8 cellular contexts compared by ENCODE assay signal in the genomic region with DNA sequence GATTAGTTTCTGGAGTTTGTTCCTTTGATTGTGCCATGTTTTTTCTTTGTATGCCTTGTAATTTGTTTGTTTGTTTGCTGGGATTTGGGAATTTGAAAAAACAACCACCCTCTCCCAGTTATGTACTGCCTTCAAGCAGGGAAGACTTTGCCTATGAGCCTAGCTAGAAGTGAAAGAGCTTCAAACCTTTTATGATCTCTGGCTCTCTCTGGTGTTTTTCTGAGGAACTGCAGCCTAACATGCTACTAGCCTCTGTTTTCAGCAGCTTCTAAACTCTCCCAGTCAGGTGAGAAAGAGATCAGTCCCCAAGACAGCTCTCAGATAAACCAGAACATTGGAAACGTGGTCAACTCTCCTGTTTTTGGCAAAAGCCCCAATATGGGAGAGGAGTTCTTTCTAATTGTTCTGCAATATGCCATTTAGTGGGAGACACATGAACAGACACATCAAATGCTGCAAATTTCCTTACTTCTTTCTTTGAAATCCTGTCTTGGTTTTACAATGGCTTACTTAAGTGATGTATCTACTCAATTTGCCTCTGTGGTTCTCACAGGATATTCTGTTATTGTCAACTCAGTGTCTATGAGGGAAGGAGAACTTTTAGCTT. TPM values are rescaled to one million over a fixed set of nuclear protein-coding genes. Genes with fewer than 3 reads are reported as not detected.
DNase-seq lines count a peak whose midpoint lies in the region; ATAC-seq and TF ChIP-seq lines count a peak whose summit lies in the region.

No MANE protein-coding gene starts in this region.

- H3K4me3 ChIP-seq in BJ (ENCODE audit: low read depth, low read length) (no peak overlapping the region), left lung (no peak overlapping the region)

- DNase-seq in BJ (ENCODE audit: low read depth) (peak; percentile 16), NCI-H2081 (lab: John Stamatoyannopoulos, UW) (peak; percentile 70 to 76), T1000 (lab: John Stamatoyannopoulos, UW) (peak; percentile 29), cerebellar cortex (ENCODE audit: low spot score) (peak; percentile 78), left lung (no peak)
- peak; percentile 3 for DNase-seq in stimulated activated CD8-positive, alpha-beta memory T cell treated with anti-CD3 and anti-CD28 coated beads, Interleukin-4, amount 100 ng/mL, for 24 hours (ENCODE audit: low read depth)

- intact Hi-C loops in left lung (cut with DNase I) = loop anchor here in 1 of 2 donors (5.0 kb wide), 1 partner anchor 148 kb away; no protein-coding TSS in a partner anchor

- H3K27me3 ChIP-seq in BJ (ENCODE audit: control insufficient read depth, insufficient read depth, low read length) (no peaks in the 10 kb centered on the region), left lung (peaks cover 0 to 6% of the 10 kb centered on the region in 2 donors)

- no peaks in the 10 kb centered on the region for H3K36me3 ChIP-seq in BJ (ENCODE audit: control insufficient read depth, insufficient read depth, low read length)
- H3K36me3 ChIP-seq in left lung = no peaks in the 10 kb centered on the region

- TF ChIP-seq CTCF in BJ (IDR thresholded peaks at IDR 0.05; ENCODE audit: insufficient read depth, low read depth, low read length) (peak; percentile 93), left lung (IDR thresholded peaks at IDR 0.05) (peak; percentile 80 to 82)

- H3K27ac ChIP-seq in left lung = no peak overlapping the region

- CTCF ChIA-PET in BJ (lab: Yijun Ruan, JAX) = interaction anchor here (0.6 to 5.2 kb wide), 22 partner anchors 8 to 187 kb away, joined by 3 to 101 read pairs (median 5); partner anchors contain the start of genes HSF2 and SERINC1

- ATAC-seq in GM18867 (IDR thresholded peaks at IDR 0.05; ENCODE audit: unreplicated experiment) = peak; percentile 99
- peak; percentile 92 for ATAC-seq in HG03060 (IDR thresholded peaks at IDR 0.05; ENCODE audit: low read depth, unreplicated experiment)
- peak; percentile 95 for ATAC-seq in left lung

- peaks cover 0 to 8% of the 10 kb centered on the region in 2 donors for H3K9me3 ChIP-seq in left lung

- H3K4me1 ChIP-seq in left lung = no peaks in the 10 kb centered on the region

- POLR2A ChIA-PET in BJ (lab: Charles Lee) = interaction anchor here (0.6 kb wide), 1 partner anchor 40 kb away, joined by 3 read pairs; no protein-coding TSS in a partner anchor

RNA-seq across cellular contexts. Expression of gene SERINC1, which starts 58.9 kb away (rescaled TPM):
- polyA plus RNA-seq in BJ (2011; rRNA removed) = 89.7 and 182 TPM in 2 replicates
- polyA minus RNA-seq in BJ (2011; rRNA and poly(A)+ RNA removed) = 84.4 and 94.7 TPM in 2 replicates
- 100 to 1,000 TPM; 173 to 189 TPM for total RNA-seq in left lung

Comparison
In these comparisons a context has a peak if more than half of its experiments do, and no peak if none do; other contexts are left out.
1. DNase-seq: peak in BJ (single experiment), NCI-H2081 (2 of 2), T1000 (single experiment), cerebellar cortex (single experiment) and stimulated activated CD8-positive, alpha-beta memory T cell treated with anti-CD3 and anti-CD28 coated beads, Interleukin-4, amount 100 ng/mL, for 24 hours (single experiment); none in left lung (0 of 2).
2. Peak in every context shown above with its lines, with median percentiles within 50 percentile points of each other: ATAC-seq.